ENCODE assay signal across 8 cellular contexts in genomic region chr17:46823657-46824056, GRCh38. TPM values are rescaled to one million over a fixed set of nuclear protein-coding genes. Genes with fewer than 3 reads are reported as not detected.
"Had no signal": no experiment of that assay in that cellular context is flagged by ENCODE, and none has a peak within 500 bp of the region (broad histone marks: within the 10 kb centered on the region; RNA-seq: fewer than 3 reads in every experiment).

No MANE protein-coding gene starts in this region.

- FAIRE-seq: GM12878, GM12891, GM12892, GM18507, GM19239 had no signal

- DNase-seq: GDM1, GF-D8 had no signal

- H3K4me3 ChIP-seq: GM12878 had no signal

- ATAC-seq: GM12878 had no signal

RNA-seq across cellular contexts. Expression of gene WNT3, which starts 5.2 kb away (rescaled TPM):
- total RNA-seq: G401, GM12878 had no signal

RNA-seq across cellular contexts. Expression of gene WNT9B, which starts 27.7 kb away (rescaled TPM):
- total RNA-seq: G401, GM12878 had no signal
- polyA plus RNA-seq: GM12878 had no signal
